In genomic region chr17:81429813-81430510, GRCh38 we compare ENCODE assay signal across 10 cellular contexts. TPM values are rescaled to one million over a fixed set of nuclear protein-coding genes. Genes with fewer than 3 reads are reported as not detected.
DNase-seq lines count a peak whose midpoint lies in the region; ATAC-seq and TF ChIP-seq lines count a peak whose summit lies in the region.
"Had no signal": no experiment of that assay in that cellular context is flagged by ENCODE, and none has a peak within 500 bp of the region (broad histone marks: within the 10 kb centered on the region; RNA-seq: fewer than 3 reads in every experiment).

No MANE protein-coding gene starts in this region.

- H3K27me3 ChIP-seq in PC-3 (ENCODE audit: low read length) (no peaks in the 10 kb centered on the region), skeletal muscle satellite cell (ENCODE audit: control insufficient read depth, insufficient read depth, low read length) (no peaks in the 10 kb centered on the region)

- H3K36me3 ChIP-seq in PC-3 (ENCODE audit: low read depth, low read length) (no peaks in the 10 kb centered on the region), skeletal muscle satellite cell (ENCODE audit: insufficient read depth, low read length) (no peaks in the 10 kb centered on the region)

- intact Hi-C loops in PC-3 (cut with micrococcal nuclease), result no loop called here

- no peak overlapping the region for H3K4me3 ChIP-seq in PC-3 (ENCODE audit: low read length)
- no peak overlapping the region for H3K4me3 ChIP-seq in skeletal muscle satellite cell (ENCODE audit: low read length)
- H3K4me3 ChIP-seq: skin epidermis had no signal

- peak; percentile 4; the same call in 1 of the 2 replicates for ATAC-seq in PC-3
- ATAC-seq in HG03135 (IDR thresholded peaks at IDR 0.05; ENCODE audit: unreplicated experiment), result no peak
- ATAC-seq in HG02623 (IDR thresholded peaks at IDR 0.05; ENCODE audit: unreplicated experiment), result no peak
- ATAC-seq in GM21737 (IDR thresholded peaks at IDR 0.05; ENCODE audit: unreplicated experiment), result no peak

- no peaks in the 10 kb centered on the region for H3K9me3 ChIP-seq in PC-3 (ENCODE audit: low read length)
- no peaks in the 10 kb centered on the region for H3K9me3 ChIP-seq in skeletal muscle satellite cell (replicated peaks; ENCODE audit: low read length)

- H3K27ac ChIP-seq in PC-3 (ENCODE audit: low read length), result no peak overlapping the region

- peak; percentile 9 for TF ChIP-seq CTCF in GM13977 (IDR thresholded peaks at IDR 0.05; ENCODE audit: extremely low read depth, insufficient read depth, missing control alignments)
- TF ChIP-seq CTCF in PC-3 (conservative IDR thresholded peaks at IDR 0.05; ENCODE audit: low read depth, low read length), result no peak

- H4K20me1 ChIP-seq in PC-3 (ENCODE audit: low read length), result no peaks in the 10 kb centered on the region

- no peaks in the 10 kb centered on the region for H3F3A ChIP-seq in PC-3 (ENCODE audit: low read length, unreplicated experiment)

- CTCF ChIA-PET in PC-3 (lab: Charles Lee), result interaction anchor here (0.6 to 1.2 kb wide), 2 partner anchors 10 to 120 kb away, joined by 3 read pairs; no protein-coding TSS in a partner anchor

- in situ Hi-C loops in GM13977 (cut with MboI; ENCODE audit: low pct_unique_long_range_greater_than_20kb, low sequenced_read_pairs, unreplicated experiment), result no loop called here

- no peak for DNase-seq in GM13977 (ENCODE audit: low spot score)
- DNase-seq in PC-3, result no peak
- peak; percentile 44 for DNase-seq in fibroblast of gingiva (ENCODE audit: low read depth)
- DNase-seq in putamen (ENCODE audit: low spot score), result no peak
- DNase-seq: activated B cell treated with CpG ODN at 0.5 μM for 24 hours had no signal

- no peaks in the 10 kb centered on the region for H3K79me2 ChIP-seq in PC-3 (ENCODE audit: low read length)

- H3K9ac ChIP-seq in PC-3 (ENCODE audit: low read length), result no peak overlapping the region
- H3K9ac ChIP-seq in skeletal muscle satellite cell (ENCODE audit: low read depth, low read length), result no peak overlapping the region

- peak overlapping the region; percentile 56 for H3K4me2 ChIP-seq in PC-3 (ENCODE audit: low read length)
- peak overlapping the region; percentile 40 for H3K4me2 ChIP-seq in skeletal muscle satellite cell (ENCODE audit: low read length)

- H2AFZ ChIP-seq in PC-3 (ENCODE audit: low read length), result no peak overlapping the region

- H3K9me2 ChIP-seq in PC-3 (replicated peaks; ENCODE audit: low read length), result no peaks in the 10 kb centered on the region

- H3K4me1 ChIP-seq in PC-3 (ENCODE audit: insufficient read depth, low read length) (peaks cover 12% of the 10 kb centered on the region), skeletal muscle satellite cell (ENCODE audit: control insufficient read depth, insufficient read depth, low read length) (peaks cover 52% of the 10 kb centered on the region)

- BruUV-seq in PC-3 (replicated peaks; lab: Mats Ljungman, UMichigan), result no TSS peak

- POLR2A ChIA-PET in PC-3 (lab: Charles Lee; ENCODE audit: unreplicated experiment), result no interaction called here

RNA-seq across cellular contexts. Expression of gene BAHCC1, which starts 34.7 kb away (rescaled TPM):
- total RNA-seq in PC-3 (2014; rRNA removed), result 9.9 and 16.9 TPM in 2 replicates
- total RNA-seq in skeletal muscle satellite cell (2012; rRNA removed), result 7.9 and 8.3 TPM in 2 replicates
